ENCODE assay signal across 8 cellular contexts in the genomic region with DNA sequence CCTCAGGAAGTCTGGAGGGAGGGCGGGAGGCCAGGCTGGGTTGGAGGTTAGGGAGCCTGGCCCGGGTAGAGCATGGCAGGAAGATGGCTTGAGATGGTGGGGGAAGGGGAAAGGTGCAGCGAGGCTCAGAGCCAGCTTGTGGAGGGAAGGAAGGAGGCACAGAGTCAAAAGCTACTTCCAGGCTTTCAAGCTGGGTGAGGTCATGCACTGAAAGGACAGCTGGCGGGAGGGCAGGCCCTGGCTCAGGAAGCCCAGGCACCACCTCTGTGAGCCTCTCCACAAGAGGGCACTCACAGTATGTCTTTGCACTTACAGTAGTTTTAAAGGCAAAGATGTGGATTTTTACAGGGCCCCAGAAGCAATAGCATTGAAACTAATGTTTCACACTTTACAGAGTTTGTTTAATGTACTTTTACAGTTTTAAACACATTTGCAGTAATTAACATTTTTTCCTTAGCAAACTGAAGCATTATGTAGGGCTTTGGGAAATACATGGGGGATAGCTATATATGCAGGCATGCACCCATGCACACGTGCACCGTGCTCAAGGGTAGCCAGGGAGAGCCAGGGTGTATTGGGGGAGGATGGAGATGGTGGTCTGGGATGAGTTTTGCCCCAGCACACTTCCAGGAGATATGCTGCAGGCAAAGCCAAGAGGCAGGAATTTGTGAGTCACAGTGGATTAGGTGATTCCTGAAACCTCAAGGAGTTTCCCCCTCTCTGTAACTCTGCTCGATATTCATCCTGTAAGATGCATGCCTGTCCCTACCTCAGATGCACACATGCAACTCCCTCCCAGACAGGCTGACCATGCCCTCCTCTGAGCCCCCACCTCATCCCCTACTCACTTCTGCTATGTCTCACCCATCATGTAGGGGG. TPM values are rescaled to one million over a fixed set of nuclear protein-coding genes. Genes with fewer than 3 reads are reported as not detected.
A peak's percentile ranks its signal among the peaks of the same experiment; 100 is the strongest.
DNase-seq lines count a peak whose midpoint lies in the region; ATAC-seq and TF ChIP-seq lines count a peak whose summit lies in the region.

No MANE protein-coding gene starts in this region.

- RAD21 ChIA-PET in HCT116 (lab: Charles Lee; ENCODE audit: low non-redundant PET in 1 of 2, low total read pairs in 2 of 2, uncharacterized antibody in 2 of 2, unreplicated experiment in 2 of 2): interaction anchor here (0.6 to 1.8 kb wide), 4 partner anchors 35 to 375 kb away, joined by 3 to 12 read pairs (median 4); no protein-coding TSS in a partner anchor

- H3K9me3 Mint-ChIP-seq in CD4-positive, alpha-beta T cell: no peaks in the 10 kb centered on the region

- H3K27ac Mint-ChIP-seq in CD4-positive, alpha-beta T cell: no peak overlapping the region

- H3K9ac ChIP-seq in HCT116 (ENCODE audit: low read length) (no peak overlapping the region), mucosa of stomach (ENCODE audit: low read length) (peak overlapping the region; percentile 10)

- no peaks in the 10 kb centered on the region for H3K79me2 ChIP-seq in HCT116 (ENCODE audit: insufficient read depth, low read length)

- intact Hi-C loops in CD4-positive, alpha-beta T cell (cut with DNase I, micrococcal nuclease): loop anchor here (1.0 to 5.0 kb wide), 3 partner anchors 16 to 122 kb away; no protein-coding TSS in a partner anchor
- intact Hi-C loops in HCT116 (cut with micrococcal nuclease): loop anchor here (1.0 kb wide), 1 partner anchor 40 kb away; no protein-coding TSS in a partner anchor
- intact Hi-C loops in tibial artery (cut with DNase I; ENCODE audit: low total_unique reads): no loop called here

- peak; percentile 72 for TF ChIP-seq CTCF in CD4-positive, alpha-beta T cell (IDR thresholded peaks at IDR 0.05)
- TF ChIP-seq CTCF in HCT116 (IDR thresholded peaks at IDR 0.05 in 2 of 3, conservative IDR thresholded peaks at IDR 0.05 in 1 of 3; ENCODE audit: borderline replicate concordance in 1 of 3, insufficient read depth in 1 of 3, low read depth in 2 of 3, low read length in 2 of 3): peak in 2 of 3 experiments; percentile 77 to 80; a peak in 4 of 6 replicates
- TF ChIP-seq CTCF in tibial artery (IDR thresholded peaks at IDR 0.05): peak; percentile 69 to 71

- ATAC-seq in CD4-positive, alpha-beta T cell (ENCODE audit: poor library complexity): peak; percentile 93
- ATAC-seq in HCT116: peak; percentile 95

- CTCF ChIA-PET in CD4-positive, alpha-beta T cell (lab: Charles Lee): interaction anchor here (0.7 to 3.5 kb wide), 11 partner anchors 9 to 375 kb away, joined by 3 to 38 read pairs (median 3); partner anchors contain the start of genes EFNA4 and FLAD1
- CTCF ChIA-PET in HCT116 (lab: Charles Lee): interaction anchor here (0.5 to 4.0 kb wide), 18 partner anchors 10 to 127 kb away, joined by 3 to 32 read pairs (median 4); partner anchors contain the start of genes EFNA3, FLAD1 and KRTCAP2

- H4K20me1 ChIP-seq in HCT116 (ENCODE audit: insufficient read depth): no peaks in the 10 kb centered on the region

- no peaks in the 10 kb centered on the region for H3K27me3 ChIP-seq in CD4-positive, alpha-beta T cell (ENCODE audit: control insufficient read depth, insufficient read depth, low read length)
- H3K27me3 ChIP-seq in HCT116 (ENCODE audit: insufficient read depth, low read length): no peaks in the 10 kb centered on the region
- H3K27me3 ChIP-seq in esophagus (ENCODE audit: control insufficient read depth in 1 of 2, insufficient read depth in 2 of 2, low read length in 2 of 2): no peaks in the 10 kb centered on the region
- H3K27me3 ChIP-seq in mucosa of stomach (ENCODE audit: control insufficient read depth, insufficient read depth, low read length): no peaks in the 10 kb centered on the region
- H3K27me3 ChIP-seq in tibial artery: no peaks in the 10 kb centered on the region

- 47 to 49% methylated on average over 7 of the region's 7 CpGs for WGBS in esophagus, 2 donors

- H2AFZ ChIP-seq in HCT116 (ENCODE audit: low read depth, low read length, poor library complexity, severe bottlenecking): no peak overlapping the region

- no peak for TF ChIP-seq RAD21 in HCT116 (IDR thresholded peaks at IDR 0.05; ENCODE audit: low read depth)

- H3K9me2 ChIP-seq in HCT116 (ENCODE audit: insufficient read depth): no peaks in the 10 kb centered on the region

- H3K36me3 ChIP-seq in HCT116 (ENCODE audit: control insufficient read depth in 1 of 2, insufficient read depth in 2 of 2, low read length in 2 of 2) (no peaks in the 10 kb centered on the region), esophagus (ENCODE audit: control insufficient read depth in 2 of 2, insufficient read depth in 2 of 2, low read length in 1 of 2) (no peaks in the 10 kb centered on the region), mucosa of stomach (ENCODE audit: control insufficient read depth, insufficient read depth, low read length) (no peaks in the 10 kb centered on the region), tibial artery (no peaks in the 10 kb centered on the region)

- BruUV-seq in HCT116 (replicated peaks; lab: Mats Ljungman, UMichigan): no TSS peak

- no peak for TF ChIP-seq POLR2A in HCT116 (IDR thresholded peaks at IDR 0.05; ENCODE audit: borderline replicate concordance, extremely low read depth, insufficient read depth, insufficient read length)

- DNase-seq in CD4-positive, alpha-beta T cell: peak; percentile 42 to 63 (median 51)
- DNase-seq in HCT116 (ENCODE audit: low read depth, low spot score) (no peak), NOMO-1 treated with DMSO at 0.1 percent for 48 hours (lab: John Stamatoyannopoulos, UW; ENCODE audit: unreplicated experiment) (peak; percentile 69), activated T-cell treated with anti-CD3 and anti-CD28 coated beads for 1 hour (ENCODE audit: low read depth) (peak; percentile 30), tibial artery (peak; percentile 82 to 85), NCI-H128 (lab: John Stamatoyannopoulos, UW; ENCODE audit: unreplicated experiment) (no peak)

- H3K27ac ChIP-seq in CD4-positive, alpha-beta T cell (ENCODE audit: low read depth, low read length): no peak overlapping the region
- no peak overlapping the region for H3K27ac ChIP-seq in HCT116 (ENCODE audit: low read depth, low read length)
- H3K27ac ChIP-seq in esophagus (ENCODE audit: low read depth in 2 of 2, low read length in 1 of 2): peak overlapping the region; percentile 32 to 65
- no peak overlapping the region for H3K27ac ChIP-seq in tibial artery

- H3K9me3 ChIP-seq in CD4-positive, alpha-beta T cell (ENCODE audit: control insufficient read depth, low read length): no peaks in the 10 kb centered on the region
- H3K9me3 ChIP-seq in HCT116 (ENCODE audit: control insufficient read depth in 1 of 2, insufficient read depth in 1 of 2, low read depth in 1 of 2, low read length in 2 of 2) (no peaks in the 10 kb centered on the region), esophagus (ENCODE audit: control insufficient read depth in 2 of 2, insufficient read depth in 1 of 2, low read depth in 1 of 2, low read length in 1 of 2) (no peaks in the 10 kb centered on the region), mucosa of stomach (ENCODE audit: control insufficient read depth, low read length) (no peaks in the 10 kb centered on the region), tibial artery (no peaks in the 10 kb centered on the region)

- H3K4me1 ChIP-seq in HCT116 (ENCODE audit: control insufficient read depth in 1 of 2, insufficient read depth in 2 of 2, low read length in 2 of 2): peaks cover 15 to 33% of the 10 kb centered on the region in 2 experiments
- peaks cover 0 to 12% of the 10 kb centered on the region in 2 donors for H3K4me1 ChIP-seq in esophagus (ENCODE audit: control insufficient read depth in 2 of 2, insufficient read depth in 2 of 2, low read length in 1 of 2)
- H3K4me1 ChIP-seq in mucosa of stomach (ENCODE audit: control insufficient read depth, insufficient read depth, low read length): peaks cover 46% of the 10 kb centered on the region
- peaks cover 6 to 23% (median 9%) of the 10 kb centered on the region in 4 donors for H3K4me1 ChIP-seq in tibial artery

- H3K4me2 ChIP-seq in HCT116 (ENCODE audit: low read length): peak overlapping the region; percentile 27

- H3K4me3 Mint-ChIP-seq in CD4-positive, alpha-beta T cell: no peak overlapping the region

- peaks cover 9% of the 10 kb centered on the region for H3K4me1 Mint-ChIP-seq in CD4-positive, alpha-beta T cell (ENCODE audit: low read depth)

- H3K4me3 ChIP-seq in HCT116 (replicated peaks in 1 of 2; ENCODE audit: low read depth in 1 of 2, low read length in 2 of 2): no peak overlapping the region
- H3K4me3 ChIP-seq in esophagus (ENCODE audit: low read depth in 1 of 2, low read length in 2 of 2): no peak overlapping the region
- H3K4me3 ChIP-seq in mucosa of stomach (ENCODE audit: low read length): no peak overlapping the region
- H3K4me3 ChIP-seq in tibial artery: no peak overlapping the region

- no peaks in the 10 kb centered on the region for H3K36me3 Mint-ChIP-seq in CD4-positive, alpha-beta T cell (ENCODE audit: low read depth)

- POLR2A ChIA-PET in CD4-positive, alpha-beta T cell (lab: Charles Lee): interaction anchor here (1.2 kb wide), 1 partner anchor 90 kb away, joined by 3 read pairs; no protein-coding TSS in a partner anchor
- POLR2A ChIA-PET in HCT116 (lab: Charles Lee): interaction anchor here (0.7 to 1.7 kb wide), 3 partner anchors 15 to 46 kb away, joined by 4 to 6 read pairs (median 5); no protein-coding TSS in a partner anchor

- H3K27me3 Mint-ChIP-seq in CD4-positive, alpha-beta T cell: no peaks in the 10 kb centered on the region

TF ChIP-seq in HCT116, 20 proteins besides CTCF, POLR2A, EP300 and RAD21 (continues in another document):
- TF ChIP-seq SRF (IDR thresholded peaks at IDR 0.05; ENCODE audit: low read depth) (no peak), TCF7L2 (IDR thresholded peaks at IDR 0.05; ENCODE audit: borderline replicate concordance, extremely low read depth, insufficient read depth, insufficient read length) (no peak), YY1 (IDR thresholded peaks at IDR 0.05; ENCODE audit: extremely low read depth, insufficient replicate concordance, low read depth, low read length) (no peak)

RNA-seq across cellular contexts. Expression of gene ADAM15, which starts 6.1 kb away (rescaled TPM):
- 10 to 100 TPM; 17.2 to 20.1 TPM for total RNA-seq in CD4-positive, alpha-beta T cell
- total RNA-seq in HCT116 (2021; ENCODE audit: unreplicated experiment): 149 TPM
- polyA plus RNA-seq in HCT116 (2012): 185 and 189 TPM in 2 replicates
- polyA plus RNA-seq in esophagus: 100 to 1,000 TPM; 122 to 222 TPM

RNA-seq across cellular contexts. Expression of gene DCST1, which starts 11.4 kb away (rescaled TPM):
- total RNA-seq in CD4-positive, alpha-beta T cell: under 1 TPM; 0.33 to 0.39 TPM
- 0.32 TPM for total RNA-seq in HCT116 (2021; ENCODE audit: unreplicated experiment)
- polyA plus RNA-seq in HCT116 (2012): 0.08 and 0.14 TPM in 2 replicates
- under 1 TPM; 0.14 to 0.29 TPM for polyA plus RNA-seq in esophagus

RNA-seq across cellular contexts. Expression of gene DCST2, which starts 11.5 kb away (rescaled TPM):
- 1 to 10 TPM; 1.4 to 2.2 TPM for total RNA-seq in CD4-positive, alpha-beta T cell
- total RNA-seq in HCT116 (2021; ENCODE audit: unreplicated experiment): 2.0 TPM
- polyA plus RNA-seq in HCT116 (2012): 2.4 and 2.9 TPM in 2 replicates
- 10 to 100 TPM in 1 of 2 donors, 1 to 10 TPM in 1; 1.7 to 10.1 TPM for polyA plus RNA-seq in esophagus

RNA-seq across cellular contexts. Expression of gene EFNA4, which starts 18.5 kb away (rescaled TPM):
- 1 to 10 TPM; 2.4 to 3.3 TPM for total RNA-seq in CD4-positive, alpha-beta T cell
- 9.8 TPM for total RNA-seq in HCT116 (2021; ENCODE audit: unreplicated experiment)
- polyA plus RNA-seq in HCT116 (2012): 9.0 and 10.9 TPM in 2 replicates
- polyA plus RNA-seq in esophagus: 10 to 100 TPM; 14.7 to 16.2 TPM

RNA-seq across cellular contexts. Expression of gene EFNA3, which starts 33.6 kb away (rescaled TPM):
- under 1 TPM; 0.22 to 0.47 TPM for total RNA-seq in CD4-positive, alpha-beta T cell
- total RNA-seq in HCT116 (2021; ENCODE audit: unreplicated experiment): 20.4 TPM
- 29.2 and 31.1 TPM in 2 replicates for polyA plus RNA-seq in HCT116 (2012)
- 10 to 100 TPM; 16.3 to 21.7 TPM for polyA plus RNA-seq in esophagus

Comparison
In these comparisons a context has a peak if more than half of its experiments do, and no peak if none do; other contexts are left out.
1. DNase-seq: peak in CD4-positive, alpha-beta T cell (10 of 10), NOMO-1 treated with DMSO at 0.1 percent for 48 hours (single experiment), activated T-cell treated with anti-CD3 and anti-CD28 coated beads for 1 hour (single experiment) and tibial artery (2 of 2); none in HCT116 (single experiment) and NCI-H128 (single experiment).
2. H3K27ac ChIP-seq: peak in esophagus (2 of 2); none in CD4-positive, alpha-beta T cell (single experiment), HCT116 (single experiment) and tibial artery (0 of 2).
3. Peak in every context shown above with its lines, with median percentiles within 50 percentile points of each other: CTCF ChIP-seq.